12 cellular contexts compared by ENCODE assay signal in genomic region chr1:109787211-109787844, GRCh38. TPM values are rescaled to one million over a fixed set of nuclear protein-coding genes. Genes with fewer than 3 reads are reported as not detected.
DNase-seq lines count a peak whose midpoint lies in the region; ATAC-seq and TF ChIP-seq lines count a peak whose summit lies in the region.
"Had no signal": no experiment of that assay in that cellular context is flagged by ENCODE, and none has a peak within 500 bp of the region (broad histone marks: within the 10 kb centered on the region; RNA-seq: fewer than 3 reads in every experiment).

No MANE protein-coding gene starts in this region.

- H3K9me2 ChIP-seq in Loucy (replicated peaks; ENCODE audit: low read depth, low read length) (no peaks in the 10 kb centered on the region), Karpas-422 (replicated peaks; ENCODE audit: insufficient read depth, low read length) (no peaks in the 10 kb centered on the region)

- 91 to 95% methylated on average over 8 to 9 of the region's 9 CpGs for WGBS in endodermal cell (ENCODE audit: insufficient coverage in 1 of 2, insufficient read length in 1 of 2), 2 experiments

- H3K27me3 Mint-ChIP-seq in endodermal cell (ENCODE audit: insufficient read depth), result peaks cover 17% of the 10 kb centered on the region
- peaks cover 5% of the 10 kb centered on the region for H3K27me3 Mint-ChIP-seq in nephron (ENCODE audit: low read depth)
- H3K27me3 Mint-ChIP-seq: naive thymus-derived CD4-positive, alpha-beta T cell; stimulated activated naive CD8-positive, alpha-beta T cell treated with anti-CD3 and anti-CD28 coated beads, Interleukin-15, Interleukin-2, amounts not matched to agents 100 ng/mL and 50 ng/mL, for 24 hours had no signal

- H3K4me1 Mint-ChIP-seq in endodermal cell (peaks cover 33% of the 10 kb centered on the region), nephron (peaks cover 64% of the 10 kb centered on the region)

- no peaks in the 10 kb centered on the region for H4K20me1 ChIP-seq in Loucy (ENCODE audit: insufficient read depth, low read length, poor library complexity, severe bottlenecking)
- H4K20me1 ChIP-seq in Karpas-422 (ENCODE audit: insufficient read depth, low read depth, low read length), result no peaks in the 10 kb centered on the region; the same call in 1 of the 2 replicates

- no peaks in the 10 kb centered on the region for H3K36me3 ChIP-seq in Loucy (ENCODE audit: insufficient read depth, low read length)
- no peaks in the 10 kb centered on the region for H3K36me3 ChIP-seq in endodermal cell (ENCODE audit: control insufficient read depth, insufficient read depth, low read length)
- no peaks in the 10 kb centered on the region for H3K36me3 ChIP-seq in Karpas-422 (ENCODE audit: insufficient read depth, low read length)

- H3K27ac Mint-ChIP-seq in endodermal cell (no peak overlapping the region), nephron (peak overlapping the region in 2 of 3 experiments; percentile 52 to 76)
- H3K27ac Mint-ChIP-seq: stimulated activated naive CD8-positive, alpha-beta T cell treated with anti-CD3 and anti-CD28 coated beads, Interleukin-15, Interleukin-2, amounts not matched to agents 100 ng/mL and 50 ng/mL, for 24 hours had no signal

- TF ChIP-seq CTCF in Loucy (conservative IDR thresholded peaks at IDR 0.05; ENCODE audit: low read length), result no peak
- no peak for TF ChIP-seq CTCF in endodermal cell (conservative IDR thresholded peaks at IDR 0.05)
- no peak for TF ChIP-seq CTCF in nephron (IDR thresholded peaks at IDR 0.05; ENCODE audit: unreplicated experiment in 3 of 3)

- DNase-seq in ELR (ENCODE audit: low read depth), result peak; percentile 58
- DNase-seq in endodermal cell, result peak; percentile 32
- DNase-seq in KG1 (lab: John Stamatoyannopoulos, UW), result no peak
- DNase-seq in Karpas-422, result no peak
- DNase-seq: effector memory CD4-positive, alpha-beta T cell; naive thymus-derived CD4-positive, alpha-beta T cell had no signal

- peaks cover 8% of the 10 kb centered on the region for H3F3A ChIP-seq in Loucy (ENCODE audit: low read depth)

- H3K36me3 Mint-ChIP-seq in endodermal cell (ENCODE audit: low read depth) (no peaks in the 10 kb centered on the region), nephron (ENCODE audit: low read depth) (no peaks in the 10 kb centered on the region)

- H3K9ac ChIP-seq in Loucy (ENCODE audit: low read depth, low read length, poor library complexity, severe bottlenecking) (peak overlapping the region; percentile 92), endodermal cell (ENCODE audit: extremely low read depth, low read length, poor library complexity, severe bottlenecking) (no peak overlapping the region), Karpas-422 (ENCODE audit: low read length) (no peak overlapping the region)

- H3K79me2 ChIP-seq in Loucy (ENCODE audit: insufficient read depth, low read length) (peaks cover 13% of the 10 kb centered on the region), Karpas-422 (ENCODE audit: low read length) (no peaks in the 10 kb centered on the region)

- H3K4me3 Mint-ChIP-seq in endodermal cell, result no peak overlapping the region
- no peak overlapping the region for H3K4me3 Mint-ChIP-seq in nephron
- H3K4me3 Mint-ChIP-seq: stimulated activated naive CD8-positive, alpha-beta T cell treated with anti-CD3 and anti-CD28 coated beads, Interleukin-15, Interleukin-2, amounts not matched to agents 100 ng/mL and 50 ng/mL, for 24 hours had no signal

- no peak overlapping the region for H3K27ac ChIP-seq in endodermal cell (ENCODE audit: low read depth, low read length)
- no peak overlapping the region for H3K27ac ChIP-seq in Karpas-422 (ENCODE audit: low read length)
- H3K27ac ChIP-seq: C4-2B had no signal

- H3K4me2 ChIP-seq in Loucy (ENCODE audit: low read depth, low read length, poor library complexity, severe bottlenecking) (no peak overlapping the region), Karpas-422 (ENCODE audit: low read depth, low read length, poor library complexity, severe bottlenecking) (no peak overlapping the region)

- H3K4me3 ChIP-seq in Loucy (ENCODE audit: low read length, poor library complexity, severe bottlenecking) (no peak overlapping the region), endodermal cell (ENCODE audit: low read length) (no peak overlapping the region), Karpas-422 (ENCODE audit: low read length) (no peak overlapping the region)

- ATAC-seq in HG03108 (IDR thresholded peaks at IDR 0.05; ENCODE audit: unreplicated experiment) (no peak), HG02884 (IDR thresholded peaks at IDR 0.05; ENCODE audit: unreplicated experiment) (no peak)

- no peaks in the 10 kb centered on the region for H3K9me3 Mint-ChIP-seq in endodermal cell
- H3K9me3 Mint-ChIP-seq in nephron, result no peaks in the 10 kb centered on the region
- H3K9me3 Mint-ChIP-seq: stimulated activated naive CD8-positive, alpha-beta T cell treated with anti-CD3 and anti-CD28 coated beads, Interleukin-15, Interleukin-2, amounts not matched to agents 100 ng/mL and 50 ng/mL, for 24 hours had no signal

- H2AFZ ChIP-seq in Loucy (ENCODE audit: low read length) (no peak overlapping the region), Karpas-422 (ENCODE audit: low read length) (no peak overlapping the region)

- H3K9me3 ChIP-seq in Loucy (ENCODE audit: insufficient read depth, low read depth, low read length), result no peaks in the 10 kb centered on the region
- no peaks in the 10 kb centered on the region for H3K9me3 ChIP-seq in endodermal cell (ENCODE audit: control insufficient read depth, low read length)
- no peaks in the 10 kb centered on the region for H3K9me3 ChIP-seq in Karpas-422 (ENCODE audit: low read length)

- H3K27me3 ChIP-seq in Loucy (ENCODE audit: insufficient read depth, low read length, poor library complexity, severe bottlenecking) (no peaks in the 10 kb centered on the region), endodermal cell (ENCODE audit: control insufficient read depth, insufficient read depth, low read length, poor library complexity, severe bottlenecking) (no peaks in the 10 kb centered on the region), Karpas-422 (ENCODE audit: low read length) (no peaks in the 10 kb centered on the region)

- H3K4me1 ChIP-seq in Loucy (ENCODE audit: insufficient read depth, low read length, poor library complexity, severe bottlenecking) (peaks cover 62% of the 10 kb centered on the region), endodermal cell (ENCODE audit: control insufficient read depth, insufficient read depth, low read length) (peaks cover 15% of the 10 kb centered on the region), Karpas-422 (ENCODE audit: low read length) (no peaks in the 10 kb centered on the region)

RNA-seq across cellular contexts. Expression of gene EPS8L3, which starts 23.6 kb away (rescaled TPM):
- total RNA-seq in endodermal cell, result not detected
- not detected for polyA plus RNA-seq in endodermal cell (2013, experiment 1 of 2)
- not detected for polyA plus RNA-seq in endodermal cell (2013, experiment 2 of 2)
- total RNA-seq in Karpas-422 (2014; rRNA removed; shearing (Covaris generic); ENCODE audit: low replicate concordance), result not detected in 2 replicates
- total RNA-seq: naive thymus-derived CD4-positive, alpha-beta T cell had no signal
- polyA plus RNA-seq: naive thymus-derived CD4-positive, alpha-beta T cell had no signal

RNA-seq across cellular contexts. Expression of gene GSTM3, which starts 46.5 kb away (rescaled TPM):
- 10 to 100 TPM in 1 of 2 donors, 1 to 10 TPM in 1; 5.5 to 10.3 TPM for total RNA-seq in endodermal cell
- polyA plus RNA-seq in endodermal cell (2013, experiment 1 of 2), result 43.1 TPM
- polyA plus RNA-seq in endodermal cell (2013, experiment 2 of 2), result 43.6 TPM
- not detected in 2 replicates for total RNA-seq in Karpas-422 (2014; rRNA removed; shearing (Covaris generic); ENCODE audit: low replicate concordance)

Comparison
In these comparisons a context has a peak if more than half of its experiments do, and no peak if none do; other contexts are left out.
1. DNase-seq: peak in ELR (single experiment) and endodermal cell (single experiment); none in KG1 (single experiment) and Karpas-422 (single experiment).